ENCODE assay signal across 8 cellular contexts in the genomic region with DNA sequence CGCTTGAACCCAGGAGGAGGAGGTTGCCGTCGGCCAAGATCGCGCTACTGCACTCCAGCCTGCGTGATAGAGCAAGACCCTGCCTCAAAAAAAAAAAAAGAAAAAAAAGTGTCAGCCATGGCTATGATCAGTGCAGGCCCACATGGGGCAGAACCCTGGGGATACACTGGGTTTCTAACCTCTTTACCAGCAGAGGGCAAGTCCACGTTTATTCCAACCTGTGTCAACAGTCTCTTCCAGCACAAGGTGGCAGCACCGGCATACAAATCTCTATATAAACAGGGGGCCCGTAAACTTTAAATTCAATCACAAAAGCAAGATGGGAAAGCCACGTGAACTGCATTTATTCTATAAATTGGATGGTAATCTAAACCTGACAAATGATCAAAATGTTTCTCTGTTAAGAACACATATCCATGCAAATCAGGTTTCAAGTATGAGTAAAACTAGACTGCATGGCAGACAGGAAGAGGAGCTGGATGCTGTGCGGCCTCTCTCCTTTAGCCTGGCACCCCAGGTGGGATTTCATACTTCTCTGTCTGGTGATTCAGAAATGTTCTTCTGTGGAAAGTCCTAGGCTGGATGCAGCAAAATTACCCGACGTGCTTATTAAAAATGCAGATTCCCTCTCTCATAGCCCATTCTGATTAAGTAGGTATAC. TPM values are rescaled to one million over a fixed set of nuclear protein-coding genes. Genes with fewer than 3 reads are reported as not detected.
DNase-seq lines count a peak whose midpoint lies in the region; ATAC-seq and TF ChIP-seq lines count a peak whose summit lies in the region.

No MANE protein-coding gene starts in this region.

- no peaks in the 10 kb centered on the region for H4K20me1 ChIP-seq in DND-41 (ENCODE audit: insufficient read depth, low read length)

- H2AFZ ChIP-seq in DND-41 (ENCODE audit: low read depth, low read length) (no peak overlapping the region), trophoblast cell (ENCODE audit: insufficient read depth, low read length, poor library complexity) (no peak overlapping the region)

- H3K9ac ChIP-seq in DND-41 (ENCODE audit: low read depth, low read length) (no peak overlapping the region), SK-N-MC (ENCODE audit: insufficient read length) (no peak overlapping the region), trophoblast cell (ENCODE audit: low read length) (no peak overlapping the region)

- no peak overlapping the region for H2AK5ac ChIP-seq in trophoblast cell (ENCODE audit: low read length)

- H3K4me1 Mint-ChIP-seq in activated naive CD4-positive, alpha-beta T cell treated with anti-CD3 and anti-CD28 coated beads for 36 hours (ENCODE audit: low read depth) = peaks cover 28% of the 10 kb centered on the region

- CTCF ChIA-PET in activated naive CD4-positive, alpha-beta T cell treated with anti-CD3 and anti-CD28 coated beads for 36 hours (lab: Charles Lee) = interaction anchor here (0.5 to 9.4 kb wide), 35 partner anchors 9 to 985 kb away, joined by 3 to 331 read pairs (median 4); partner anchors contain the start of gene IL6

- H3K9me3 ChIP-seq in DND-41 (ENCODE audit: insufficient read depth, low read length, severe bottlenecking) (no peaks in the 10 kb centered on the region), SK-N-MC (ENCODE audit: low read depth, low read length) (no peaks in the 10 kb centered on the region), trophoblast cell (ENCODE audit: insufficient read depth, low read depth, low read length) (peaks cover 3% of the 10 kb centered on the region)

- H4K91ac ChIP-seq in trophoblast cell (ENCODE audit: low read depth, low read length) = peak overlapping the region; percentile 41

- H3K4me3 ChIP-seq in DND-41 (ENCODE audit: low read depth in 1 of 2, low read length in 2 of 2) (no peak overlapping the region), SK-N-MC (no peak overlapping the region), trophoblast cell (ENCODE audit: low read depth, low read length) (no peak overlapping the region)

- H3K4me1 ChIP-seq in DND-41 (ENCODE audit: insufficient read depth, low read length) (no peaks in the 10 kb centered on the region), trophoblast cell (ENCODE audit: control insufficient read depth in 1 of 2, insufficient read depth in 2 of 2, low read length in 2 of 2) (peaks cover 20 to 32% of the 10 kb centered on the region in 2 experiments)

- DNase-seq in DND-41 (peak; percentile 65), H4 (ENCODE audit: low spot score) (peak; percentile 93), NCI-H1092 (lab: John Stamatoyannopoulos, UW) (peak; percentile 74), SK-N-MC (ENCODE audit: low read depth, low spot score) (peak; percentile 51), glomerular visceral epithelial cell (ENCODE audit: extremely low spot score) (peak; percentile 86), trophoblast cell (peak; percentile 65 to 91)
- DNase-seq in activated naive CD4-positive, alpha-beta T cell treated with anti-CD3 and anti-CD28 coated beads for 36 hours = peak; percentile 81

- H3K27me3 ChIP-seq in DND-41 (ENCODE audit: insufficient read depth, low read length, poor library complexity) (peaks cover 26% of the 10 kb centered on the region), trophoblast cell (ENCODE audit: insufficient read depth, low read length) (no peaks in the 10 kb centered on the region)

- no peak overlapping the region for H3K27ac ChIP-seq in DND-41 (ENCODE audit: low read length)
- no peak overlapping the region for H3K27ac ChIP-seq in SK-N-MC
- no peak overlapping the region for H3K27ac ChIP-seq in trophoblast cell (ENCODE audit: low read depth, low read length)

- H2BK12ac ChIP-seq in trophoblast cell (ENCODE audit: low read length) = no peak overlapping the region

- no peak overlapping the region for H3K27ac Mint-ChIP-seq in activated naive CD4-positive, alpha-beta T cell treated with anti-CD3 and anti-CD28 coated beads for 36 hours

- H3K4me2 ChIP-seq in DND-41 (ENCODE audit: insufficient read depth, low read length) = no peak overlapping the region
- H3K4me2 ChIP-seq in trophoblast cell (ENCODE audit: low read length) = no peak overlapping the region

- H3K79me1 ChIP-seq in trophoblast cell (ENCODE audit: low read length) = peaks cover 12% of the 10 kb centered on the region

- peak overlapping the region; percentile 31 for H2BK120ac ChIP-seq in trophoblast cell (ENCODE audit: insufficient read depth, low read length, poor library complexity)

- H3K9me3 Mint-ChIP-seq in activated naive CD4-positive, alpha-beta T cell treated with anti-CD3 and anti-CD28 coated beads for 36 hours = no peaks in the 10 kb centered on the region

- no peaks in the 10 kb centered on the region for H3K36me3 Mint-ChIP-seq in activated naive CD4-positive, alpha-beta T cell treated with anti-CD3 and anti-CD28 coated beads for 36 hours (ENCODE audit: low read depth)

- ATAC-seq in DND-41 (ENCODE audit: insufficient read depth, low read depth) = peak; percentile 96
- no peak for ATAC-seq in GM21619 (IDR thresholded peaks at IDR 0.05; ENCODE audit: unreplicated experiment)

- no peak overlapping the region for H2BK5ac ChIP-seq in trophoblast cell (ENCODE audit: low read depth, low read length, poor library complexity)

- intact Hi-C loops in activated naive CD4-positive, alpha-beta T cell treated with anti-CD3 and anti-CD28 coated beads for 36 hours (cut with micrococcal nuclease) = loop anchor here (1.0 to 5.0 kb wide), 7 partner anchors 38 to 495 kb away; partner anchors contain the start of gene TOMM7

- no peak overlapping the region for H3K18ac ChIP-seq in trophoblast cell (ENCODE audit: low read length)

- H3K23ac ChIP-seq in trophoblast cell (ENCODE audit: low read length) = no peak overlapping the region

- WGBS in trophoblast cell (ENCODE audit: extremely low coverage, insufficient coverage, insufficient read length) = no CpG with 5 or more reads among the region's 13 CpGs

- TF ChIP-seq CTCF in DND-41 (IDR thresholded peaks at IDR 0.05; ENCODE audit: borderline replicate concordance, extremely low read depth, low read length, poor library complexity, severe bottlenecking) = peak; percentile 85

- no peak overlapping the region for H3K14ac ChIP-seq in trophoblast cell (ENCODE audit: low read length)

- no peak overlapping the region for H3K4me3 Mint-ChIP-seq in activated naive CD4-positive, alpha-beta T cell treated with anti-CD3 and anti-CD28 coated beads for 36 hours

- no peak overlapping the region for H4K12ac ChIP-seq in trophoblast cell (ENCODE audit: low read depth, low read length)

- H4K8ac ChIP-seq in trophoblast cell (ENCODE audit: low read depth, low read length) = no peak overlapping the region

- H3K27me3 Mint-ChIP-seq in activated naive CD4-positive, alpha-beta T cell treated with anti-CD3 and anti-CD28 coated beads for 36 hours (ENCODE audit: low read depth) = peaks cover 7% of the 10 kb centered on the region

- H3K79me2 ChIP-seq in DND-41 (ENCODE audit: insufficient read depth, low read length) = no peaks in the 10 kb centered on the region
- H3K79me2 ChIP-seq in trophoblast cell (ENCODE audit: control insufficient read depth, insufficient read depth, low read length, poor library complexity) = no peaks in the 10 kb centered on the region

- H3K36me3 ChIP-seq in DND-41 (ENCODE audit: insufficient read depth, low read length) (no peaks in the 10 kb centered on the region), SK-N-MC (ENCODE audit: insufficient read depth, low read length) (no peaks in the 10 kb centered on the region), trophoblast cell (ENCODE audit: control insufficient read depth in 1 of 2, insufficient read depth in 2 of 2, low read length in 2 of 2) (no peaks in the 10 kb centered on the region)

- H3K4ac ChIP-seq in trophoblast cell (ENCODE audit: low read depth, low read length) = no peak overlapping the region

RNA-seq across cellular contexts. Expression of gene STEAP1B, which starts 60.0 kb away (rescaled TPM):
- total RNA-seq in H4 (2014; rRNA removed; shearing (Covaris generic)) = 1.0 and 1.1 TPM in 2 replicates
- total RNA-seq in activated naive CD4-positive, alpha-beta T cell treated with anti-CD3 and anti-CD28 coated beads for 36 hours = under 1 TPM in 1 of 2 experiments, not detected in 1; 0.19 TPM
- polyA plus RNA-seq in trophoblast cell (2013) = 3.9 and 4.2 TPM in 2 replicates
